ENCODE assay signal across 28 cellular contexts in genomic region chr1:204634260-204634910, GRCh38. TPM values are rescaled to one million over a fixed set of nuclear protein-coding genes. Genes with fewer than 3 reads are reported as not detected.
DNase-seq lines count a peak whose midpoint lies in the region; TF ChIP-seq lines count a peak whose summit lies in the region.
"Had no signal": no experiment of that assay in that cellular context is flagged by ENCODE, and none has a peak within 500 bp of the region (broad histone marks: within the 10 kb centered on the region; RNA-seq: fewer than 3 reads in every experiment).

No MANE protein-coding gene starts in this region.

- TF ChIP-seq CTCF in HEK293 (tag by site-specific recombination; IDR thresholded peaks at IDR 0.05) (no peak), brain (conservative IDR thresholded peaks at IDR 0.05) (no peak), MCF 10A (IDR thresholded peaks at IDR 0.05; ENCODE audit: unreplicated experiment) (no peak)

- no peak overlapping the region for H3K4me3 ChIP-seq in HEK293 (ENCODE audit: low read depth, low read length)
- H3K4me3 ChIP-seq: BLaER1, GM12878, PC-9 had no signal

- intact Hi-C loops in MCF 10A (cut with micrococcal nuclease): no loop called here

- H3K4me3 Mint-ChIP-seq in brain: no peak overlapping the region
- no peak overlapping the region for H3K4me3 Mint-ChIP-seq in MCF 10A (ENCODE audit: unreplicated experiment)
- H3K4me3 Mint-ChIP-seq: CD4-positive, CD25-positive, alpha-beta regulatory T cell; IgD-negative memory B cell had no signal

- H3K9me3 Mint-ChIP-seq in brain (peaks cover 0 to 3% (median 0%) of the 10 kb centered on the region in 5 experiments), MCF 10A (ENCODE audit: unreplicated experiment) (no peaks in the 10 kb centered on the region)
- H3K9me3 Mint-ChIP-seq: CD4-positive, CD25-positive, alpha-beta regulatory T cell had no signal

- no peak overlapping the region for H3K27ac ChIP-seq in HEK293 (ENCODE audit: extremely low read depth, low read depth, low read length)
- H3K27ac ChIP-seq: BLaER1, PC-9 had no signal

- H3K36me3 ChIP-seq in HEK293 (ENCODE audit: control insufficient read depth in 2 of 2, insufficient read depth in 1 of 2, low read length in 2 of 2): no peaks in the 10 kb centered on the region

- no TSS peak for BruUV-seq in MCF 10A (replicated peaks; lab: Mats Ljungman, UMichigan)

- no peaks in the 10 kb centered on the region for H3K4me1 ChIP-seq in HEK293 (ENCODE audit: control insufficient read depth, insufficient read depth, low read length)

- H3K36me3 Mint-ChIP-seq in brain (peaks cover 3% of the 10 kb centered on the region), MCF 10A (ENCODE audit: insufficient read depth, unreplicated experiment) (no peaks in the 10 kb centered on the region)
- H3K36me3 Mint-ChIP-seq: CD4-positive, CD25-positive, alpha-beta regulatory T cell; IgD-negative memory B cell had no signal

- no peaks in the 10 kb centered on the region for H3K9me3 ChIP-seq in HEK293 (ENCODE audit: control insufficient read depth, insufficient read depth, low read depth, low read length)

- DNase-seq in DMS153 (lab: John Stamatoyannopoulos, UW) (peak; percentile 50), DMS153 treated with DMSO at 0.1 percent for 48 hours (lab: John Stamatoyannopoulos, UW; ENCODE audit: unreplicated experiment) (no peak), NCI-H446 treated with DMSO at 0.1 percent for 48 hours (lab: John Stamatoyannopoulos, UW) (peak; percentile 69), NK-92 (lab: John Stamatoyannopoulos, UW; ENCODE audit: unreplicated experiment) (no peak), MCF 10A (ENCODE audit: unreplicated experiment) (no peak)
- no peak for DNase-seq in activated effector memory CD4-positive, alpha-beta T cell treated with anti-CD3 and anti-CD28 coated beads, Interleukin-2, amount 50 U/mL, for 16 hours
- DNase-seq: 8988T; ACHN; CD4-positive, CD25-positive, alpha-beta regulatory T cell; DMS79; EL; GDM1; GOT3; HCEC 1CT; Karpas-422; NCI-H1105 treated with DMSO at 0.1 percent for 48 hours; NCI-H1694; NCI-H2029 treated with DMSO at 0.1 percent for 48 hours; NCI-H526; PC-9; T-helper 9 cell had no signal

- POLR2A ChIA-PET in HEK293 (lab: Yijun Ruan, JAX): no interaction called here
- POLR2A ChIA-PET in MCF 10A (lab: Yijun Ruan, JAX): interaction anchor here (1.1 kb wide), 1 partner anchor 119 kb away, joined by 3 read pairs; no protein-coding TSS in a partner anchor

- no peaks in the 10 kb centered on the region for H3K27me3 Mint-ChIP-seq in brain
- H3K27me3 Mint-ChIP-seq in MCF 10A (ENCODE audit: insufficient read depth, unreplicated experiment): peaks cover 43% of the 10 kb centered on the region

- peaks cover 64% of the 10 kb centered on the region for H3K4me1 Mint-ChIP-seq in brain
- H3K4me1 Mint-ChIP-seq in MCF 10A (ENCODE audit: insufficient read depth, unreplicated experiment): no peaks in the 10 kb centered on the region
- H3K4me1 Mint-ChIP-seq: CD4-positive, CD25-positive, alpha-beta regulatory T cell; IgD-negative memory B cell had no signal

- peak overlapping the region in 3 of 5 experiments; percentile 72 to 84 (median 76) for H3K27ac Mint-ChIP-seq in brain
- no peak overlapping the region for H3K27ac Mint-ChIP-seq in MCF 10A (ENCODE audit: low read depth, unreplicated experiment)
- H3K27ac Mint-ChIP-seq: CD4-positive, CD25-positive, alpha-beta regulatory T cell; IgD-negative memory B cell had no signal

- CTCF ChIA-PET in HEK293 (lab: Yijun Ruan, JAX): interaction anchor here (0.7 to 1.5 kb wide), 3 partner anchors 130 to 173 kb away, joined by 3 to 6 read pairs (median 3); no protein-coding TSS in a partner anchor
- CTCF ChIA-PET in MCF 10A (lab: Yijun Ruan, JAX): interaction anchor here (0.8 to 1.3 kb wide), 3 partner anchors 9 to 172 kb away, joined by 3 to 5 read pairs (median 3); no protein-coding TSS in a partner anchor

TF ChIP-seq in HEK293, 187 proteins besides CTCF, POLR2A, EP300 and RAD21:
- TF ChIP-seq ZNF114 (tag by site-specific recombination; IDR thresholded peaks at IDR 0.05) (no peak), ZNF423 (tag by site-specific recombination; IDR thresholded peaks at IDR 0.05) (no peak), ZNF629 (tag by site-specific recombination; IDR thresholded peaks at IDR 0.05) (no peak), ZNF707 (tag by site-specific recombination; IDR thresholded peaks at IDR 0.05) (no peak), REST (tag by site-specific recombination; IDR thresholded peaks at IDR 0.05) (no peak), ZNF544 (tag by site-specific recombination; IDR thresholded peaks at IDR 0.05) (no peak), INSM2 (tag by site-specific recombination; IDR thresholded peaks at IDR 0.05) (no peak), ZNF548 (tag by site-specific recombination; IDR thresholded peaks at IDR 0.05) (peak; percentile 93)

RNA-seq across cellular contexts. Expression of gene LRRN2, which starts 51.2 kb away (rescaled TPM):
- 9.2 TPM for polyA plus RNA-seq in brain (ENCODE audit: insufficient read depth, low read depth, low replicate concordance)
- total RNA-seq in MCF 10A (2022): not detected in 2 replicates
- total RNA-seq: CD4-positive, CD25-positive, alpha-beta regulatory T cell; GM12878; RPMI7951; SK-MEL-5 had no signal
- polyA plus RNA-seq: GM12878, IgD-negative memory B cell had no signal

Comparison
In these comparisons a context has a peak if more than half of its experiments do, and no peak if none do; other contexts are left out.
1. DNase-seq: peak in DMS153 (single experiment) and NCI-H446 treated with DMSO at 0.1 percent for 48 hours (single experiment); none in DMS153 treated with DMSO at 0.1 percent for 48 hours (single experiment), NK-92 (single experiment), activated effector memory CD4-positive, alpha-beta T cell treated with anti-CD3 and anti-CD28 coated beads, Interleukin-2, amount 50 U/mL, for 16 hours (single experiment) and MCF 10A (single experiment).